1 cellular context compared by ENCODE assay signal in genomic region chr12:57012600-57013465, GRCh38.
TF ChIP-seq lines count a peak whose summit lies in the region.

No MANE protein-coding gene starts in this region.

TF ChIP-seq in HepG2, 621 proteins besides CTCF, POLR2A, EP300 and RAD21:
- TF ChIP-seq ZNF747 (CRISPR knock-in tag; IDR thresholded peaks at IDR 0.05; ENCODE audit: borderline replicate concordance) (no peak), DR1 (CRISPR knock-in tag; IDR thresholded peaks at IDR 0.05) (no peak), ZNF234 (CRISPR knock-in tag; conservative IDR thresholded peaks at IDR 0.05) (no peak), BORCS8-MEF2B (CRISPR knock-in tag; IDR thresholded peaks at IDR 0.05) (no peak), ATF1 (CRISPR knock-in tag; IDR thresholded peaks at IDR 0.05) (no peak), CBX2 (IDR thresholded peaks at IDR 0.05; ENCODE audit: low read depth, low read length) (no peak), CBX2 (CRISPR knock-in tag; IDR thresholded peaks at IDR 0.05; ENCODE audit: low read depth) (no peak), STAG1 (CRISPR knock-in tag; IDR thresholded peaks at IDR 0.05) (peak; percentile 38)
